In genomic region chr10:52679117-52679516, GRCh38 we compare ENCODE assay signal across 29 cellular contexts.
"Had no signal": no experiment of that assay in that cellular context is flagged by ENCODE, and none has a peak within 500 bp of the region (broad histone marks: within the 10 kb centered on the region; RNA-seq: fewer than 3 reads in every experiment).

No MANE protein-coding gene starts in this region.

- H3K4me3 Mint-ChIP-seq: activated CD4-positive, alpha-beta T cell treated with anti-CD3 and anti-CD28 coated beads for 36 hours; activated naive CD4-positive, alpha-beta T cell treated with anti-CD3 and anti-CD28 coated beads for 36 hours; activated naive CD8-positive, alpha-beta T cell treated with anti-CD3 and anti-CD28 coated beads, Interleukin-2, amount 10 ng/mL, durations not matched to agents 7 days and 5 days; activated T-cell treated with anti-CD3 and anti-CD28 coated beads, Interleukin-2, amount 50 U/mL, for 4 hours; endodermal cell; memory B cell; nephron; WTC11 had no signal

- H3K9me3 Mint-ChIP-seq: activated naive CD4-positive, alpha-beta T cell treated with anti-CD3 and anti-CD28 coated beads for 36 hours; endodermal cell; nephron; WTC11 had no signal

- H3K9me3 ChIP-seq: esophagus squamous epithelium, gastroesophageal sphincter, neutrophil, ovary, psoas muscle, thyroid gland had no signal

- H3K4me3 ChIP-seq: cardiac muscle cell, esophagus squamous epithelium, gastroesophageal sphincter, heart left ventricle, ovary, psoas muscle, thyroid gland had no signal

- H3K4me1 ChIP-seq: esophagus squamous epithelium, gastroesophageal sphincter, heart left ventricle, psoas muscle, thyroid gland had no signal

- DNase-seq: activated CD4-positive, alpha-beta T cell treated with anti-CD3 and anti-CD28 coated beads for 36 hours; activated CD4-positive, alpha-beta T cell treated with anti-CD3 and anti-CD28 coated beads, Interleukin-2, amount 50 U/mL, for 4 hours; activated CD8-positive, alpha-beta memory T cell treated with anti-CD3 and anti-CD28 coated beads for 24 hours; activated CD8-positive, alpha-beta memory T cell treated with anti-CD3 and anti-CD28 coated beads, Interleukin-2, amount 50 U/mL, for 4 hours; activated naive CD4-positive, alpha-beta T cell treated with anti-CD3 and anti-CD28 coated beads for 36 hours; activated naive CD8-positive, alpha-beta T cell treated with anti-CD3 and anti-CD28 coated beads, Interleukin-2, amount 10 ng/mL, durations not matched to agents 7 days and 5 days; activated T-cell treated with anti-CD3 and anti-CD28 coated beads, Interleukin-2, amount 50 U/mL, for 4 hours; cortex of kidney; endodermal cell; esophagus squamous epithelium; heart left ventricle; islet precursor cell; left cardiac atrium; ovary; psoas muscle; right cardiac atrium; stimulated activated CD4-positive, alpha-beta T cell treated with anti-CD3 and anti-CD28 coated beads, Interleukin-12 subunit alpha, Interleukin-12 subunit beta, amount 100 ng/mL, for 4 hours; stimulated activated CD4-positive, alpha-beta T cell treated with anti-CD3 and anti-CD28 coated beads, Interleukin-4, amount 100 ng/mL, for 4 hours; stimulated activated naive CD8-positive, alpha-beta T cell treated with anti-CD3 and anti-CD28 coated beads, Interleukin-15, Interleukin-2, amounts not matched to agents 100 U/mL and 50 U/mL, for 24 hours; substantia nigra; T-helper 9 cell; thyroid gland had no signal

- H3K27ac Mint-ChIP-seq: activated CD4-positive, alpha-beta T cell treated with anti-CD3 and anti-CD28 coated beads for 36 hours; activated naive CD4-positive, alpha-beta T cell treated with anti-CD3 and anti-CD28 coated beads for 36 hours; activated naive CD8-positive, alpha-beta T cell treated with anti-CD3 and anti-CD28 coated beads, Interleukin-2, amount 10 ng/mL, durations not matched to agents 7 days and 5 days; endodermal cell; memory B cell; nephron; WTC11 had no signal

- H3K27me3 Mint-ChIP-seq: activated CD4-positive, alpha-beta T cell treated with anti-CD3 and anti-CD28 coated beads for 36 hours; activated naive CD8-positive, alpha-beta T cell treated with anti-CD3 and anti-CD28 coated beads, Interleukin-2, amount 10 ng/mL, durations not matched to agents 7 days and 5 days had no signal

- H3K4me1 Mint-ChIP-seq: activated CD4-positive, alpha-beta T cell treated with anti-CD3 and anti-CD28 coated beads for 36 hours; activated naive CD8-positive, alpha-beta T cell treated with anti-CD3 and anti-CD28 coated beads, Interleukin-2, amount 10 ng/mL, durations not matched to agents 7 days and 5 days; memory B cell; nephron had no signal

- H3K36me3 Mint-ChIP-seq: activated naive CD8-positive, alpha-beta T cell treated with anti-CD3 and anti-CD28 coated beads, Interleukin-2, amount 10 ng/mL, durations not matched to agents 7 days and 5 days; memory B cell; WTC11 had no signal

- FAIRE-seq: urothelium cell line had no signal

- H3K27ac ChIP-seq: cardiac muscle cell, esophagus squamous epithelium, gastroesophageal sphincter, heart left ventricle, neutrophil, ovary, psoas muscle, thyroid gland had no signal

- H3K36me3 ChIP-seq: cardiac muscle cell, esophagus squamous epithelium, gastroesophageal sphincter, heart left ventricle, neutrophil, ovary, thyroid gland had no signal

- H3K27me3 ChIP-seq: esophagus squamous epithelium, gastroesophageal sphincter, heart left ventricle, neutrophil, ovary, thyroid gland had no signal
